ENCODE assay signal across 1 cellular context in genomic region chr7:44394112-44394447, GRCh38.
TF ChIP-seq lines count a peak whose summit lies in the region.

No MANE protein-coding gene starts in this region.

TF ChIP-seq in HepG2, 621 proteins besides CTCF, POLR2A, EP300 and RAD21:
- TF ChIP-seq ZNF431 (CRISPR knock-in tag; IDR thresholded peaks at IDR 0.05; ENCODE audit: borderline replicate concordance, low read depth), result no peak
- TF ChIP-seq ZNF34 (CRISPR knock-in tag; IDR thresholded peaks at IDR 0.05; ENCODE audit: borderline replicate concordance), result no peak
- no peak for TF ChIP-seq ZMYM4 (CRISPR knock-in tag; IDR thresholded peaks at IDR 0.05)
